Comparison of ENCODE assay signal across 9 cellular contexts in genomic region chr15:23690450-23690852, GRCh38. TPM values are rescaled to one million over a fixed set of nuclear protein-coding genes. Genes with fewer than 3 reads are reported as not detected.
A peak's percentile ranks its signal among the peaks of the same experiment; 100 is the strongest.
DNase-seq lines count a peak whose midpoint lies in the region; ATAC-seq and TF ChIP-seq lines count a peak whose summit lies in the region.
"Had no signal": no experiment of that assay in that cellular context is flagged by ENCODE, and none has a peak within 500 bp of the region (broad histone marks: within the 10 kb centered on the region; RNA-seq: fewer than 3 reads in every experiment).

No MANE protein-coding gene starts in this region.

- no peaks in the 10 kb centered on the region for H3K9me2 ChIP-seq in PC-3 (replicated peaks; ENCODE audit: low read length)

- no peak overlapping the region for H3K4me3 ChIP-seq in PC-3 (ENCODE audit: low read length)

- intact Hi-C loops in cardiac septum (cut with DNase I): no loop called here
- intact Hi-C loops in PC-3 (cut with micrococcal nuclease): no loop called here

- H3K9me3 ChIP-seq in PC-3 (ENCODE audit: low read length): peaks cover 16% of the 10 kb centered on the region

- H3K27me3 ChIP-seq in PC-3 (ENCODE audit: low read length): no peaks in the 10 kb centered on the region

- no TSS peak for BruUV-seq in PC-3 (replicated peaks; lab: Mats Ljungman, UMichigan)

- CTCF ChIA-PET in PC-3 (lab: Charles Lee): no interaction called here

- POLR2A ChIA-PET in PC-3 (lab: Charles Lee; ENCODE audit: unreplicated experiment): no interaction called here

- no peak overlapping the region for H3K4me2 ChIP-seq in PC-3 (ENCODE audit: low read length)

- no peak overlapping the region for H3K9ac ChIP-seq in PC-3 (ENCODE audit: low read length)

- H3K36me3 ChIP-seq in PC-3 (ENCODE audit: low read depth, low read length): no peaks in the 10 kb centered on the region

- no peak overlapping the region for H3K27ac ChIP-seq in PC-3 (ENCODE audit: low read length)

- no peak for TF ChIP-seq CTCF in PC-3 (conservative IDR thresholded peaks at IDR 0.05; ENCODE audit: low read depth, low read length)

- H3F3A ChIP-seq in PC-3 (ENCODE audit: low read length, unreplicated experiment): no peaks in the 10 kb centered on the region

- H3K79me2 ChIP-seq in PC-3 (ENCODE audit: low read length): no peaks in the 10 kb centered on the region

- DNase-seq in AG20443 (ENCODE audit: low spot score) (peak; percentile 46), SK-N-DZ (ENCODE audit: low spot score) (peak; percentile 3), cardiac septum (ENCODE audit: low spot score) (peak; percentile 74), occipital lobe (lab: John Stamatoyannopoulos, UW) (peak; percentile 35), GF-D8 (lab: John Stamatoyannopoulos, UW) (no peak), PC-3 (no peak)

- H4K20me1 ChIP-seq in PC-3 (ENCODE audit: low read length): no peaks in the 10 kb centered on the region

- ATAC-seq in HG02678 (IDR thresholded peaks at IDR 0.05; ENCODE audit: unreplicated experiment): no peak
- ATAC-seq in HG02884 (IDR thresholded peaks at IDR 0.05; ENCODE audit: unreplicated experiment): no peak
- no peak for ATAC-seq in PC-3

- H2AFZ ChIP-seq in PC-3 (ENCODE audit: low read length): no peak overlapping the region

- no peaks in the 10 kb centered on the region for H3K4me1 ChIP-seq in PC-3 (ENCODE audit: insufficient read depth, low read length)

RNA-seq across cellular contexts. Expression of gene NDN, which starts 3.3 kb away (rescaled TPM):
- 11.2 and 12.3 TPM in 2 replicates for polyA plus RNA-seq in SK-N-DZ (2014; cell fraction: cytosol; rRNA removed)
- 4.8 and 8.8 TPM in 2 replicates for polyA plus RNA-seq in SK-N-DZ (2014; cell fraction: nucleus; rRNA removed)
- total RNA-seq in cardiac septum: 35.4 TPM
- 76.4 TPM for total RNA-seq in occipital lobe
- total RNA-seq in PC-3 (2014; rRNA removed): not detected in 2 replicates

RNA-seq across cellular contexts. Expression of gene MAGEL2, which starts 42.8 kb away (rescaled TPM):
- polyA plus RNA-seq in SK-N-DZ (2014; cell fraction: cytosol; rRNA removed): 0.34 and 0.38 TPM in 2 replicates
- polyA plus RNA-seq in SK-N-DZ (2014; cell fraction: nucleus; rRNA removed): 0.06 and 0.35 TPM in 2 replicates
- total RNA-seq in cardiac septum (0.11 TPM), occipital lobe (1.7 TPM), PC-3 (2014; rRNA removed) (not detected in 2 replicates)
- total RNA-seq: natural killer cell treated with Interleukin-12 subunit alpha and Interleukin-12 subunit beta and Interleukin-15 and Interleukin-18, amount 100 ng/mL, for 72 hours had no signal

Comparison
In these comparisons a context has a peak if more than half of its experiments do, and no peak if none do; other contexts are left out.
1. DNase-seq: peak in AG20443 (single experiment), SK-N-DZ (single experiment), cardiac septum (single experiment) and occipital lobe (single experiment); none in GF-D8 (single experiment) and PC-3 (single experiment).
2. RNA of gene NDN, which starts 3.3 kb away (total RNA-seq): 76.4 TPM in occipital lobe (single experiment) and 35.4 TPM in cardiac septum (single experiment); not detected in PC-3; every median in the first group is over 10 times any median in the second.